8 cellular contexts compared by ENCODE assay signal in the genomic region with DNA sequence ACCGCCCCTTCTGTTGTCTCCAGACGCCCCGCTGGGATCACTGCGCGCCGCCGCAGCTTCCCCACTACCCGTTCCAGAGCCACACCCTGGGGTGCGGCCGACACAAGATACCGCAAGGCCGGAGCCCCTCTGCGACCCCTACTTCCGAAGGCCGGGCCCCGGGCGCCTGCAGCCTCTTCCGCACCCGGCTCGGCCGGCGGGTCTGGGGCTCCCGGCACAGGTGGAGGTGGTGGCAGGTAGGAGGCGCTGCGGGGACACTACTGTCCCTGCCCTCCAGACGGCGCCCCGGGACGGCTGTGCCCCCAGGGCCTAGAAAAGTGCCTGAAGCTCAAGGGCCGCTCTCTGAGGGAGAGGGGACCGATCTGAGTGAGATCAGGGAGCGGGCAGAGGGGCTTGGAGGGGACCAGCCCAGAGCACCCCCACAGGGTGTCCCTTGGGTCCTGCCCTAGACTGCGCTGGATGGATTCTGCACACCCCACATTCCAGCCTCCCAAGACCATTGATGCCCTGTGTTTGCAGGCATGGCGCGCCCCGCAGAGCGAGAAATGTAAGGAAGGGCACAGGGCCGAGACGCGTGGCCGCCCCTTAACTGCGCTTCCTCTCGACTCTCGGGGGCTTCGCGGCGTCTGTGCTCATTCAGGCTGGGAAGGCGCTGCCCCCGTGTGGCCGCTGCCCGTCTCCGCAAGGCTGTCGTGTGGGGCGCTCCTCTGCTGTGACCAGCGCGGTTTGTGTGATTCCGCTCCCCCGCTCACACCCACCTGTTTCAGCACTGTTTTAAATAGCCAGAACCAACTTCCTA.
DNase-seq lines count a peak whose midpoint lies in the region; ATAC-seq, FAIRE-seq and TF ChIP-seq lines count a peak whose summit lies in the region.

No MANE protein-coding gene starts in this region.

- no peak for TF ChIP-seq POLR2A in H1 (IDR thresholded peaks at IDR 0.05; ENCODE audit: control extremely low read depth in 1 of 2, low read depth in 2 of 2, low read length in 2 of 2)

- ATAC-seq in GM19324 (IDR thresholded peaks at IDR 0.05; ENCODE audit: low FRiP score, unreplicated experiment) (peak; percentile 84), HG03442 (IDR thresholded peaks at IDR 0.05; ENCODE audit: unreplicated experiment) (peak; percentile 79), memory B cell (ENCODE audit: low read depth) (peak; percentile 82)

- CTCF ChIA-PET in H1 (lab: Charles Lee; ENCODE audit: partially characterized antibody) = interaction anchor here (0.6 to 5.6 kb wide), 66 partner anchors 8 to 664 kb away, joined by 3 to 37 read pairs (median 4); partner anchors contain the start of gene NFU1

- no peak overlapping the region for H2BK120ac ChIP-seq in H1 (replicated peaks; ENCODE audit: low read depth, low read length)

- no peak overlapping the region for H2BK5ac ChIP-seq in H1 (ENCODE audit: low read depth, low read length)

- peaks cover 0 to 16% (median 9%) of the 10 kb centered on the region in 4 experiments; a peak in 6 of 7 replicates for H3K4me1 ChIP-seq in H1 (replicated peaks in 1 of 4; ENCODE audit: control insufficient read depth in 3 of 4, insufficient read depth in 4 of 4, low read length in 3 of 4)

- no peak for FAIRE-seq in H1 (lab: Jason Lieb, UNC)

- no peak overlapping the region for H2BK20ac ChIP-seq in H1 (ENCODE audit: low read length)

- H2BK12ac ChIP-seq in H1 (ENCODE audit: low read depth, low read length) = peak overlapping the region; percentile 60; the same call in 1 of the 2 replicates

- no peak overlapping the region for H4K5ac ChIP-seq in H1 (ENCODE audit: insufficient read length, low read depth, low read length)

- peak overlapping the region; percentile 3 for H3K4ac ChIP-seq in H1 (replicated peaks; ENCODE audit: insufficient read length, low read depth, low read length)

- H3K4me3 Mint-ChIP-seq in memory B cell = peak overlapping the region; percentile 80

- H3K18ac ChIP-seq in H1 (ENCODE audit: extremely low read depth, low read length) = peak overlapping the region; percentile 78

- H3K9ac ChIP-seq in H1 (replicated peaks in 1 of 4; ENCODE audit: extremely low read depth in 1 of 4, low read depth in 3 of 4, low read length in 3 of 4) = peak overlapping the region in 2 of 4 experiments; percentile 51 to 54; a peak in 2 of 7 replicates

- H3K27ac Mint-ChIP-seq in memory B cell = no peak overlapping the region

- no peak overlapping the region for H2BK15ac ChIP-seq in H1 (ENCODE audit: low read length)

- POLR2A ChIA-PET in H1 (lab: Charles Lee; ENCODE audit: partially characterized antibody) = interaction anchor here (0.7 to 2.1 kb wide), 5 partner anchors 10 to 363 kb away, joined by 3 to 4 read pairs (median 4); no protein-coding TSS in a partner anchor

- peaks cover 3% of the 10 kb centered on the region for H3K36me3 Mint-ChIP-seq in memory B cell

- no peak for TF ChIP-seq EP300 in H1 (IDR thresholded peaks at IDR 0.05; ENCODE audit: borderline replicate concordance in 1 of 2, low read depth in 2 of 2, low read length in 2 of 2)

- H3K79me2 ChIP-seq in H1 (ENCODE audit: control insufficient read depth in 1 of 2, insufficient read depth in 2 of 2, low read length in 2 of 2) = no peaks in the 10 kb centered on the region

- H3K4me1 Mint-ChIP-seq in memory B cell = peaks cover 28% of the 10 kb centered on the region

- TF ChIP-seq CTCF in H1 (IDR thresholded peaks at IDR 0.05; ENCODE audit: control extremely low read depth in 1 of 3, insufficient read depth in 1 of 3, low read depth in 1 of 3, low read length in 3 of 3) = peak; percentile 91 to 99 (median 94)

- no peak overlapping the region for H3K14ac ChIP-seq in H1 (ENCODE audit: insufficient read length)

- H3K79me1 ChIP-seq in H1 (ENCODE audit: low read depth, low read length) = no peaks in the 10 kb centered on the region

- peak overlapping the region; percentile 6 for H4K91ac ChIP-seq in H1 (replicated peaks; ENCODE audit: insufficient read length, low read length)

- peak; percentile 32 to 52 for DNase-seq in AML-193 (lab: John Stamatoyannopoulos, UW)
- DNase-seq in NCI-H774 (lab: John Stamatoyannopoulos, UW) = peak; percentile 41
- DNase-seq in activated CD8-positive, alpha-beta memory T cell treated with anti-CD3 and anti-CD28 coated beads for 4 hours (ENCODE audit: low read depth in 2 of 2) = peak; percentile 32 to 34
- peak; percentile 53 to 89 for DNase-seq in H1 (ENCODE audit: low read depth in 1 of 2, low spot score in 2 of 2)
- DNase-seq in memory B cell (ENCODE audit: low spot score in 2 of 2) = peak; percentile 60 to 70
- DNase-seq in stimulated activated CD4-positive, alpha-beta T cell treated with anti-CD3 and anti-CD28 coated beads, TNF-alpha, amount 100 ng/mL, for 4 hours (ENCODE audit: low read depth in 3 of 3) = peak; percentile 22 to 43 (median 33)

- no peaks in the 10 kb centered on the region for H3K36me3 ChIP-seq in H1 (ENCODE audit: control insufficient read depth in 2 of 4, insufficient read depth in 4 of 4, low read length in 3 of 4)

- H3K4me3 ChIP-seq in H1 (ENCODE audit: extremely low read depth in 1 of 4, insufficient read depth in 2 of 4, low read depth in 3 of 4, low read length in 4 of 4) = peak overlapping the region; percentile 26 to 79 (median 74)

- H4K8ac ChIP-seq in H1 (ENCODE audit: extremely low read depth, insufficient read depth, low read length) = peak overlapping the region; percentile 39

- H3K27me3 ChIP-seq in H1 (replicated peaks in 1 of 4; ENCODE audit: control insufficient read depth in 3 of 4, extremely low read depth in 1 of 4, insufficient read depth in 3 of 4, low read length in 3 of 4) = peaks cover 0 to 22% (median 13%) of the 10 kb centered on the region in 4 experiments; a peak in 6 of 7 replicates

- no peak overlapping the region for H3K23ac ChIP-seq in H1 (ENCODE audit: insufficient read length)

- H3K23me2 ChIP-seq in H1 (ENCODE audit: low read depth, low read length) = peaks cover 13% of the 10 kb centered on the region; the same call in 1 of the 2 replicates

- H3K9me3 Mint-ChIP-seq in memory B cell = no peaks in the 10 kb centered on the region

- no peaks in the 10 kb centered on the region for H3K9me3 ChIP-seq in H1 (ENCODE audit: insufficient read depth in 2 of 2, low read depth in 1 of 2, low read length in 1 of 2)

- 2% methylated on average over 56 of the region's 58 CpGs; no CpG with 5 or more reads in 1 of the 2 experiments for WGBS in H1 (ENCODE audit: extremely low coverage in 1 of 2, insufficient coverage in 1 of 2, insufficient read length in 1 of 2, insufficient replicate concordance in 2 of 2, low coverage in 1 of 2, low lambda C conversion rate in 2 of 2, missing lambda C conversion rate in 1 of 2), 2 experiments

- peaks cover 7% of the 10 kb centered on the region for H3K27me3 Mint-ChIP-seq in memory B cell

- peak overlapping the region; percentile 87; the same call in 1 of the 2 replicates for H2AFZ ChIP-seq in H1 (ENCODE audit: low read length)

- H3K4me2 ChIP-seq in H1 (ENCODE audit: insufficient read depth in 1 of 2, low read depth in 2 of 2, low read length in 2 of 2) = peak overlapping the region; percentile 7 to 99

- no peak overlapping the region for H2AK5ac ChIP-seq in H1 (ENCODE audit: low read depth, low read length)

- TF ChIP-seq RAD21 in H1 (IDR thresholded peaks at IDR 0.05 in 1 of 2, conservative IDR thresholded peaks at IDR 0.05 in 1 of 2; ENCODE audit: low read depth in 2 of 2, low read length in 2 of 2) = peak; percentile 94 to 95

- no peaks in the 10 kb centered on the region for H4K20me1 ChIP-seq in H1 (replicated peaks in 1 of 2; ENCODE audit: control insufficient read depth in 1 of 2, insufficient read depth in 2 of 2, low read length in 2 of 2)

- H3K27ac ChIP-seq in H1 (ENCODE audit: low read depth, low read length) = no peak overlapping the region

- no peak overlapping the region for H3K56ac ChIP-seq in H1 (replicated peaks; ENCODE audit: insufficient read length, low read depth, low read length)

TF ChIP-seq in H1, 55 proteins besides CTCF, POLR2A, EP300 and RAD21 (continues in another document):
- TF ChIP-seq, protein P1, sequence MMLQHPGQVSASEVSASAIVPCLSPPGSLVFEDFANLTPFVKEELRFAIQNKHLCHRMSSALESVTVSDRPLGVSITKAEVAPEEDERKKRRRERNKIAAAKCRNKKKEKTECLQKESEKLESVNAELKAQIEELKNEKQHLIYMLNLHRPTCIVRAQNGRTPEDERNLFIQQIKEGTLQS (IDR thresholded peaks at IDR 0.05; ENCODE audit: insufficient read depth, low read depth, low read length) = 0 out of 2 replicates have a peak, but pooled peaks have one; percentile 53
- TF ChIP-seq SUZ12 (IDR thresholded peaks at IDR 0.05; ENCODE audit: low read length) (no peak), EZH2 (IDR thresholded peaks at IDR 0.05; ENCODE audit: low read depth, low read length, severe bottlenecking) (peak; percentile 36), CBX5 (IDR thresholded peaks at IDR 0.05; ENCODE audit: low read depth, low read length) (no peak), KDM1A (IDR thresholded peaks at IDR 0.05; ENCODE audit: borderline replicate concordance, low read length) (peak; percentile 44; the same call in 1 of the 2 replicates), TAF1 (IDR thresholded peaks at IDR 0.05; ENCODE audit: low read depth, low read length) (0 out of 2 replicates have a peak, but pooled peaks have one; percentile 12), JUND (IDR thresholded peaks at IDR 0.05; ENCODE audit: low read length) (0 out of 2 replicates have a peak, but pooled peaks have one; percentile 16), TEAD4 (IDR thresholded peaks at IDR 0.05; ENCODE audit: low read depth, low read length) (peak; percentile 51; the same call in 1 of the 2 replicates), ASH2L (IDR thresholded peaks at IDR 0.05; ENCODE audit: low read length) (peak; percentile 80), CTBP2 (IDR thresholded peaks at IDR 0.05; ENCODE audit: borderline replicate concordance, insufficient read depth, insufficient read length, low read length) (peak; percentile 41), ATF2 (IDR thresholded peaks at IDR 0.05; ENCODE audit: low read length) (no peak)
